Comparison of ENCODE assay signal across 9 cellular contexts in the genomic region with DNA sequence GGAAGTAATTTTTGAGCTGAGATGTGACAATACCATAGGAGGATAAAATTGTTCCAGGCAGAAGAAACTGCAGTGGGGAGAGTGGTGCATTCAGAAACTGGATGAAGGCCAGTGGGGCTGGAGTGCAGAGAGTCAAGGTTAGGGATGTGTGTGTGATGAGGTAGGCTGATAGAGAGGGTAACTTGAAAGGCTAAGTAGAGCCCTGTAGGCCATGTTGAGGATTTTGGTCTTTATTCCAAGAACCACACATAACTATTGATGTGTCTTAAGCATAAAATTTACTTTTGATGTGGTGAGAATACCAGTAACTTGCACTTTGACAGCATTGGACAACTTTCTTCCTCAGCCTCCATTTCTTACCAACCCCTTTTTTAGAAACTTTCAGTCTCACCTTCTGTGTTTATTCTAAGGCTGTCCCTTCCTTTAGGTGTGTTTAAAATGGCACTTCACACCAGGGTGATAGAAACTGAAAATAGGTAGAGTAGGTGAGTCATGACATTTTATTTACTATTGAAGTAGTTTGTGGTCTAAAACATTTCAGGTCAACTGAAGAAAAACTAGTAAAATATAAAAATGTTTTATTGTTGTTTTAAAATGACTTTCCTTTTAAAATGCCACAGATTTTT. TPM values are rescaled to one million over a fixed set of nuclear protein-coding genes. Genes with fewer than 3 reads are reported as not detected.
A peak's percentile ranks its signal among the peaks of the same experiment; 100 is the strongest.
DNase-seq lines count a peak whose midpoint lies in the region; ATAC-seq, FAIRE-seq and TF ChIP-seq lines count a peak whose summit lies in the region.
"Had no signal": no experiment of that assay in that cellular context is flagged by ENCODE, and none has a peak within 500 bp of the region (broad histone marks: within the 10 kb centered on the region; RNA-seq: fewer than 3 reads in every experiment).

No MANE protein-coding gene starts in this region.

- TF ChIP-seq CTCF in pancreas (IDR thresholded peaks at IDR 0.05) (no peak), dorsolateral prefrontal cortex (IDR thresholded peaks at IDR 0.05 in 54 of 56, conservative IDR thresholded peaks at IDR 0.05 in 2 of 56; ENCODE audit: low read depth in 1 of 56, partially characterized antibody in 56 of 56) (no peak)

- H3K4me1 ChIP-seq in pancreas, result peaks cover 0 to 10% (median 0%) of the 10 kb centered on the region in 3 donors

- H3K36me3 ChIP-seq in pancreas, result no peaks in the 10 kb centered on the region

- ATAC-seq in activated CD8-positive, alpha-beta memory T cell treated with anti-CD3 and anti-CD28 coated beads, Interleukin-2, amount 10 ng/mL, durations not matched to agents 7 days and 5 days, result peak; percentile 53
- peak; percentile 88 for ATAC-seq in HG03565 (IDR thresholded peaks at IDR 0.05; ENCODE audit: unreplicated experiment)
- peak in 3 of 4 donors; percentile 23 to 47 (median 40) for ATAC-seq in pancreas

- no peak for DNase-seq in activated CD8-positive, alpha-beta memory T cell treated with anti-CD3 and anti-CD28 coated beads, Interleukin-2, amount 10 ng/mL, durations not matched to agents 7 days and 5 days
- DNase-seq in activated CD8-positive, alpha-beta memory T cell treated with anti-CD3 and anti-CD28 coated beads, Interleukin-2, amount 50 U/mL, for 48 hours, result no peak
- DNase-seq in H54 (ENCODE audit: insufficient read length, low spot score), result no peak
- no peak for DNase-seq in pancreas
- DNase-seq in stimulated activated CD4-positive, alpha-beta T cell treated with anti-CD3 and anti-CD28 coated beads, Interleukin-15, amount 100 ng/mL, for 24 hours, result no peak
- DNase-seq in GM03348 (ENCODE audit: low spot score), result no peak
- no peak for DNase-seq in dorsolateral prefrontal cortex

- intact Hi-C loops in pancreas (cut with DNase I) (no loop called here), dorsolateral prefrontal cortex (cut with DNase I) (no loop called here)

- H3K4me3 ChIP-seq in pancreas (no peak overlapping the region), dorsolateral prefrontal cortex (no peak overlapping the region)
- H3K4me3 ChIP-seq: SK-N-MC had no signal

- H3K4me3 Mint-ChIP-seq in activated CD8-positive, alpha-beta memory T cell treated with anti-CD3 and anti-CD28 coated beads, Interleukin-2, amount 10 ng/mL, durations not matched to agents 7 days and 5 days, result no peak overlapping the region

- no peaks in the 10 kb centered on the region for H3K9me3 Mint-ChIP-seq in activated CD8-positive, alpha-beta memory T cell treated with anti-CD3 and anti-CD28 coated beads, Interleukin-2, amount 10 ng/mL, durations not matched to agents 7 days and 5 days (ENCODE audit: low read depth)

- FAIRE-seq in H54 (lab: Jason Lieb, UNC) (peak; percentile 84), pancreas (lab: Jason Lieb, UNC) (no peak)

- H3K4me1 Mint-ChIP-seq in activated CD8-positive, alpha-beta memory T cell treated with anti-CD3 and anti-CD28 coated beads, Interleukin-2, amount 10 ng/mL, durations not matched to agents 7 days and 5 days, result peaks cover 29% of the 10 kb centered on the region

- H3K27me3 Mint-ChIP-seq in activated CD8-positive, alpha-beta memory T cell treated with anti-CD3 and anti-CD28 coated beads, Interleukin-2, amount 10 ng/mL, durations not matched to agents 7 days and 5 days, result no peaks in the 10 kb centered on the region

- TF ChIP-seq POLR2A in H54 (IDR thresholded peaks at IDR 0.05; ENCODE audit: low read depth, low read length), result no peak

- CTCF ChIA-PET in activated CD8-positive, alpha-beta memory T cell treated with anti-CD3 and anti-CD28 coated beads, Interleukin-2, amount 10 ng/mL, durations not matched to agents 7 days and 5 days (lab: Charles Lee), result no interaction called here

- no peak overlapping the region for H3K27ac Mint-ChIP-seq in activated CD8-positive, alpha-beta memory T cell treated with anti-CD3 and anti-CD28 coated beads, Interleukin-2, amount 10 ng/mL, durations not matched to agents 7 days and 5 days

- H3K36me3 Mint-ChIP-seq in activated CD8-positive, alpha-beta memory T cell treated with anti-CD3 and anti-CD28 coated beads, Interleukin-2, amount 10 ng/mL, durations not matched to agents 7 days and 5 days, result peaks cover 2% of the 10 kb centered on the region

- H3K27ac ChIP-seq in pancreas (no peak overlapping the region), dorsolateral prefrontal cortex (no peak overlapping the region)
- H3K27ac ChIP-seq: SK-N-MC had no signal

- H3K9me3 ChIP-seq in pancreas, result no peaks in the 10 kb centered on the region

- no peaks in the 10 kb centered on the region for H3K27me3 ChIP-seq in pancreas
- no peaks in the 10 kb centered on the region for H3K27me3 ChIP-seq in dorsolateral prefrontal cortex

RNA-seq across cellular contexts. Expression of gene MTX2, which starts 22.6 kb away (rescaled TPM):
- total RNA-seq in activated CD8-positive, alpha-beta memory T cell treated with anti-CD3 and anti-CD28 coated beads, Interleukin-2, amount 10 ng/mL, durations not matched to agents 7 days and 5 days, result 10 to 100 TPM; 12.2 to 14.8 TPM
- total RNA-seq in pancreas (10 to 100 TPM in 3 of 6 donors, 1 to 10 TPM in 3; 8.1 to 12.1 (median 9.8) TPM), dorsolateral prefrontal cortex (10 to 100 TPM; 17.0 to 45.9 (median 34.0) TPM)
- polyA plus RNA-seq in pancreas, result 10 to 100 TPM; 24.9 to 28.3 TPM
